1 cellular context compared by ENCODE assay signal in genomic region chr17:76593338-76593737, GRCh38.
TF ChIP-seq lines count a peak whose summit lies in the region.

No MANE protein-coding gene starts in this region.

TF ChIP-seq in GM23338, 12 proteins besides CTCF, POLR2A, EP300 and RAD21 (continued from another document):
- TF ChIP-seq REST (IDR thresholded peaks at IDR 0.05; ENCODE audit: unreplicated experiment) (no peak), POLR2AphosphoS5 (IDR thresholded peaks at IDR 0.05; ENCODE audit: low read depth) (no peak), ZNF114 (CRISPR knock-in tag; IDR thresholded peaks at IDR 0.05) (no peak)
